Comparison of ENCODE assay signal across 14 cellular contexts in the genomic region with DNA sequence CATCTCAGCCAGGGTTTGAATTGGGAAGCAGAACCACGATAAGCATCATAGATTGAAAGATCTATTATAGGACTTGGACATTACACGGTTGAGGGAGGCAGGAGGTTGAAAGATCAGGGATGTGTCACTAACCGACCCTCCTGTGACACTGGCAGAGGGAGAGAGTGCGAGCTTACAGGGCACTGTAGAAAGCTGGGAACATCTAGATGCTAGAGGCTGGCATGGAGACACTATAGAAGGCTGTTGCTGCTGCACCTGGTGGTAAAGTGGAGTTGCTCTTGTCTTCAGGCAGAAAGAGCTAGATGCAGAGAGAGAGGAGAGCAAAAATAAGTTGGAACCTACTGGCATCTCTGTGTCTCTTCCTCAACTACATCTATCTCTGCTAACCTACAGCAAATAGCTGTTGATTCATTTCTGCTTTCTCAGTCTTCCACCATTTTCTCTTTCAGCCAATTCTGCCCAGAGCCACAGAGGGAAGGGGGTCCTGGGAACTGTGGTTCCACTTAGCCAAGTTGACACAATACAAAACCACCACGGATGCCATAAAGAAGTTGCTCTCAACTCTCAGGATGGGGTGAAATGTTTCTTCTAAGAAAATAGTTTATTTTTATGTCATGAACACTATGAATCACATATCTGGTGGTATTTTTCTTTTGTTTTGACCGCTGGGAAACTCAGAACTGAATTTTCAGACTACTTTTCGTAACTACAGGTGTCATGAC.
DNase-seq lines count a peak whose midpoint lies in the region; ATAC-seq, FAIRE-seq and TF ChIP-seq lines count a peak whose summit lies in the region.
"Had no signal": no experiment of that assay in that cellular context is flagged by ENCODE, and none has a peak within 500 bp of the region (broad histone marks: within the 10 kb centered on the region; RNA-seq: fewer than 3 reads in every experiment).

No MANE protein-coding gene starts in this region.

- H3K4me3 Mint-ChIP-seq in activated CD4-positive, alpha-beta T cell treated with anti-CD3 and anti-CD28 coated beads for 36 hours, result no peak overlapping the region
- H3K4me3 Mint-ChIP-seq in activated CD4-positive, alpha-beta T cell treated with anti-CD3 and anti-CD28 coated beads, Interleukin-2, amount 10 ng/mL, durations not matched to agents 7 days and 5 days, result no peak overlapping the region
- H3K4me3 Mint-ChIP-seq: nephron, T-helper 17 cell had no signal

- H2BK15ac ChIP-seq in H1 (ENCODE audit: low read length), result no peak overlapping the region

- peak; percentile 49 for DNase-seq in activated CD4-positive, alpha-beta T cell treated with anti-CD3 and anti-CD28 coated beads for 36 hours
- DNase-seq in activated CD4-positive, alpha-beta T cell treated with anti-CD3 and anti-CD28 coated beads, Interleukin-2, amount 10 ng/mL, durations not matched to agents 7 days and 5 days, result no peak
- DNase-seq in H1 (ENCODE audit: low read depth in 1 of 2, low spot score in 2 of 2) (no peak), ascending aorta (ENCODE audit: low spot score in 2 of 2) (no peak), UCSD-AML1 (lab: John Stamatoyannopoulos, UW; ENCODE audit: unreplicated experiment) (no peak), AG20443 (ENCODE audit: low spot score) (no peak)
- DNase-seq: activated CD8-positive, alpha-beta memory T cell treated with anti-CD3 and anti-CD28 coated beads, Interleukin-2, amount 50 U/mL, for 48 hours; head of caudate nucleus; Kasumi-1; T-helper 17 cell had no signal

- H2BK5ac ChIP-seq in H1 (ENCODE audit: low read depth, low read length), result no peak overlapping the region

- no peak overlapping the region for H2BK20ac ChIP-seq in H1 (ENCODE audit: low read length)

- 93% methylated on average over 7 of the region's 7 CpGs; no CpG with 5 or more reads in 1 of the 2 experiments for WGBS in H1 (ENCODE audit: extremely low coverage in 1 of 2, insufficient coverage in 1 of 2, insufficient read length in 1 of 2, insufficient replicate concordance in 2 of 2, low coverage in 1 of 2, low lambda C conversion rate in 2 of 2, missing lambda C conversion rate in 1 of 2), 2 experiments

- FAIRE-seq in H1 (lab: Jason Lieb, UNC), result no peak
- FAIRE-seq: bronchial epithelial cell had no signal

- peak; percentile 67 for ATAC-seq in activated CD4-positive, alpha-beta T cell treated with anti-CD3 and anti-CD28 coated beads for 36 hours
- ATAC-seq in GM19463 (IDR thresholded peaks at IDR 0.05; ENCODE audit: unreplicated experiment) (peak; percentile 41), HG03378 (IDR thresholded peaks at IDR 0.05; ENCODE audit: unreplicated experiment) (peak; percentile 59)
- ATAC-seq: T-helper 17 cell had no signal

- H3K23ac ChIP-seq in H1 (ENCODE audit: insufficient read length), result no peak overlapping the region

- intact Hi-C loops in activated CD4-positive, alpha-beta T cell treated with anti-CD3 and anti-CD28 coated beads for 36 hours (cut with DNase I, micrococcal nuclease), result loop anchor here (1.0 to 5.0 kb wide), 2 partner anchors 102 to 104 kb away; no protein-coding TSS in a partner anchor
- intact Hi-C loops in ascending aorta (cut with DNase I), result no loop called here

- no peak for TF ChIP-seq EP300 in H1 (IDR thresholded peaks at IDR 0.05; ENCODE audit: borderline replicate concordance in 1 of 2, low read depth in 2 of 2, low read length in 2 of 2)

- H3K36me3 ChIP-seq in H1 (ENCODE audit: control insufficient read depth in 2 of 4, insufficient read depth in 4 of 4, low read length in 3 of 4), result no peaks in the 10 kb centered on the region
- no peaks in the 10 kb centered on the region for H3K36me3 ChIP-seq in ascending aorta

- H3K27ac Mint-ChIP-seq in activated CD4-positive, alpha-beta T cell treated with anti-CD3 and anti-CD28 coated beads for 36 hours, result no peak overlapping the region
- no peak overlapping the region for H3K27ac Mint-ChIP-seq in activated CD4-positive, alpha-beta T cell treated with anti-CD3 and anti-CD28 coated beads, Interleukin-2, amount 10 ng/mL, durations not matched to agents 7 days and 5 days
- H3K27ac Mint-ChIP-seq: nephron, T-helper 17 cell had no signal

- no peaks in the 10 kb centered on the region for H3K9me3 ChIP-seq in H1 (ENCODE audit: insufficient read depth in 2 of 2, low read depth in 1 of 2, low read length in 1 of 2)
- H3K9me3 ChIP-seq in ascending aorta, result no peaks in the 10 kb centered on the region

- TF ChIP-seq POLR2A in H1 (IDR thresholded peaks at IDR 0.05; ENCODE audit: control extremely low read depth in 1 of 2, low read depth in 2 of 2, low read length in 2 of 2), result no peak

- H2AFZ ChIP-seq in H1 (ENCODE audit: low read length), result no peak overlapping the region

- H4K8ac ChIP-seq in H1 (ENCODE audit: extremely low read depth, insufficient read depth, low read length), result no peak overlapping the region

- H3K36me3 Mint-ChIP-seq in activated CD4-positive, alpha-beta T cell treated with anti-CD3 and anti-CD28 coated beads for 36 hours (ENCODE audit: low read depth), result no peaks in the 10 kb centered on the region
- H3K36me3 Mint-ChIP-seq in activated CD4-positive, alpha-beta T cell treated with anti-CD3 and anti-CD28 coated beads, Interleukin-2, amount 10 ng/mL, durations not matched to agents 7 days and 5 days (ENCODE audit: low read depth), result no peaks in the 10 kb centered on the region

- no peak overlapping the region for H3K14ac ChIP-seq in H1 (ENCODE audit: insufficient read length)

- H3K4me1 Mint-ChIP-seq in activated CD4-positive, alpha-beta T cell treated with anti-CD3 and anti-CD28 coated beads for 36 hours, result peaks cover 9% of the 10 kb centered on the region
- peaks cover 11% of the 10 kb centered on the region for H3K4me1 Mint-ChIP-seq in activated CD4-positive, alpha-beta T cell treated with anti-CD3 and anti-CD28 coated beads, Interleukin-2, amount 10 ng/mL, durations not matched to agents 7 days and 5 days
- H3K4me1 Mint-ChIP-seq: nephron, T-helper 17 cell had no signal

- no peaks in the 10 kb centered on the region for H4K20me1 ChIP-seq in H1 (replicated peaks in 1 of 2; ENCODE audit: control insufficient read depth in 1 of 2, insufficient read depth in 2 of 2, low read length in 2 of 2)

- peaks cover 0 to 3% (median 0%) of the 10 kb centered on the region in 4 experiments; a peak in 2 of 7 replicates for H3K4me1 ChIP-seq in H1 (replicated peaks in 1 of 4; ENCODE audit: control insufficient read depth in 3 of 4, insufficient read depth in 4 of 4, low read length in 3 of 4)
- H3K4me1 ChIP-seq in ascending aorta, result no peaks in the 10 kb centered on the region

- H3K4me3 ChIP-seq in H1 (ENCODE audit: extremely low read depth in 1 of 4, insufficient read depth in 2 of 4, low read depth in 3 of 4, low read length in 4 of 4) (no peak overlapping the region), ascending aorta (no peak overlapping the region)

- peak; percentile 14 to 37; a peak in 3 of 4 replicates for TF ChIP-seq RAD21 in H1 (IDR thresholded peaks at IDR 0.05 in 1 of 2, conservative IDR thresholded peaks at IDR 0.05 in 1 of 2; ENCODE audit: low read depth in 2 of 2, low read length in 2 of 2)

- H3K27me3 ChIP-seq in H1 (replicated peaks in 1 of 4; ENCODE audit: control insufficient read depth in 3 of 4, extremely low read depth in 1 of 4, insufficient read depth in 3 of 4, low read length in 3 of 4), result no peaks in the 10 kb centered on the region
- no peaks in the 10 kb centered on the region for H3K27me3 ChIP-seq in ascending aorta

- H3K23me2 ChIP-seq in H1 (ENCODE audit: low read depth, low read length), result no peaks in the 10 kb centered on the region

- POLR2A ChIA-PET in activated CD4-positive, alpha-beta T cell treated with anti-CD3 and anti-CD28 coated beads for 36 hours (lab: Charles Lee), result no interaction called here
- POLR2A ChIA-PET in activated CD4-positive, alpha-beta T cell treated with anti-CD3 and anti-CD28 coated beads, Interleukin-2, amount 10 ng/mL, durations not matched to agents 7 days and 5 days (lab: Charles Lee), result no interaction called here
- POLR2A ChIA-PET in H1 (lab: Charles Lee; ENCODE audit: partially characterized antibody), result no interaction called here

- no peak overlapping the region for H3K18ac ChIP-seq in H1 (ENCODE audit: extremely low read depth, low read length)

- H3K9ac ChIP-seq in H1 (replicated peaks in 1 of 4; ENCODE audit: extremely low read depth in 1 of 4, low read depth in 3 of 4, low read length in 3 of 4), result no peak overlapping the region

- H2BK12ac ChIP-seq in H1 (ENCODE audit: low read depth, low read length), result no peak overlapping the region

- no peaks in the 10 kb centered on the region for H3K79me1 ChIP-seq in H1 (ENCODE audit: low read depth, low read length)

- H3K79me2 ChIP-seq in H1 (ENCODE audit: control insufficient read depth in 1 of 2, insufficient read depth in 2 of 2, low read length in 2 of 2), result no peaks in the 10 kb centered on the region

- H4K91ac ChIP-seq in H1 (replicated peaks; ENCODE audit: insufficient read length, low read length), result no peak overlapping the region

- CTCF ChIA-PET in activated CD4-positive, alpha-beta T cell treated with anti-CD3 and anti-CD28 coated beads for 36 hours (lab: Charles Lee), result interaction anchor here (0.9 kb wide), 1 partner anchor 24 kb away, joined by 3 read pairs; no protein-coding TSS in a partner anchor
- CTCF ChIA-PET in activated CD4-positive, alpha-beta T cell treated with anti-CD3 and anti-CD28 coated beads, Interleukin-2, amount 10 ng/mL, durations not matched to agents 7 days and 5 days (lab: Charles Lee), result interaction anchor here (0.6 to 1.1 kb wide), 2 partner anchors 25 to 1046 kb away, joined by 3 read pairs; no protein-coding TSS in a partner anchor
- CTCF ChIA-PET in H1 (lab: Charles Lee; ENCODE audit: partially characterized antibody), result interaction anchor here (0.6 to 3.0 kb wide), 13 partner anchors 9 to 1087 kb away, joined by 3 to 14 read pairs (median 3); no protein-coding TSS in a partner anchor

- H3K56ac ChIP-seq in H1 (replicated peaks; ENCODE audit: insufficient read length, low read depth, low read length), result no peak overlapping the region

- no peaks in the 10 kb centered on the region for H3K9me3 Mint-ChIP-seq in activated CD4-positive, alpha-beta T cell treated with anti-CD3 and anti-CD28 coated beads for 36 hours (ENCODE audit: low read depth)
- H3K9me3 Mint-ChIP-seq in activated CD4-positive, alpha-beta T cell treated with anti-CD3 and anti-CD28 coated beads, Interleukin-2, amount 10 ng/mL, durations not matched to agents 7 days and 5 days, result no peaks in the 10 kb centered on the region
- H3K9me3 Mint-ChIP-seq: nephron had no signal

- H2AK5ac ChIP-seq in H1 (ENCODE audit: low read depth, low read length), result no peak overlapping the region

- H2BK120ac ChIP-seq in H1 (replicated peaks; ENCODE audit: low read depth, low read length), result no peak overlapping the region

- no peak overlapping the region for H3K4ac ChIP-seq in H1 (replicated peaks; ENCODE audit: insufficient read length, low read depth, low read length)

- H3K27ac ChIP-seq in H1 (ENCODE audit: low read depth, low read length) (no peak overlapping the region), ascending aorta (no peak overlapping the region)

- TF ChIP-seq CTCF in H1 (IDR thresholded peaks at IDR 0.05; ENCODE audit: control extremely low read depth in 1 of 3, insufficient read depth in 1 of 3, low read depth in 1 of 3, low read length in 3 of 3) (no peak), ascending aorta (IDR thresholded peaks at IDR 0.05) (no peak)

- H3K4me2 ChIP-seq in H1 (ENCODE audit: insufficient read depth in 1 of 2, low read depth in 2 of 2, low read length in 2 of 2), result no peak overlapping the region

- no peak overlapping the region for H4K5ac ChIP-seq in H1 (ENCODE audit: insufficient read length, low read depth, low read length)

- H3K27me3 Mint-ChIP-seq in activated CD4-positive, alpha-beta T cell treated with anti-CD3 and anti-CD28 coated beads for 36 hours, result peaks cover 7% of the 10 kb centered on the region
- H3K27me3 Mint-ChIP-seq in activated CD4-positive, alpha-beta T cell treated with anti-CD3 and anti-CD28 coated beads, Interleukin-2, amount 10 ng/mL, durations not matched to agents 7 days and 5 days, result peaks cover 25% of the 10 kb centered on the region
